1 cellular context compared by ENCODE assay signal in genomic region chr5:55988979-55989612, GRCh38.
TF ChIP-seq lines count a peak whose summit lies in the region.

No MANE protein-coding gene starts in this region.

TF ChIP-seq in SK-N-SH treated with all-trans-retinoic acid at 6 μM for 48 hours, 23 proteins besides CTCF, POLR2A, EP300 and RAD21 (continued from another document):
- TF ChIP-seq, protein P1, sequence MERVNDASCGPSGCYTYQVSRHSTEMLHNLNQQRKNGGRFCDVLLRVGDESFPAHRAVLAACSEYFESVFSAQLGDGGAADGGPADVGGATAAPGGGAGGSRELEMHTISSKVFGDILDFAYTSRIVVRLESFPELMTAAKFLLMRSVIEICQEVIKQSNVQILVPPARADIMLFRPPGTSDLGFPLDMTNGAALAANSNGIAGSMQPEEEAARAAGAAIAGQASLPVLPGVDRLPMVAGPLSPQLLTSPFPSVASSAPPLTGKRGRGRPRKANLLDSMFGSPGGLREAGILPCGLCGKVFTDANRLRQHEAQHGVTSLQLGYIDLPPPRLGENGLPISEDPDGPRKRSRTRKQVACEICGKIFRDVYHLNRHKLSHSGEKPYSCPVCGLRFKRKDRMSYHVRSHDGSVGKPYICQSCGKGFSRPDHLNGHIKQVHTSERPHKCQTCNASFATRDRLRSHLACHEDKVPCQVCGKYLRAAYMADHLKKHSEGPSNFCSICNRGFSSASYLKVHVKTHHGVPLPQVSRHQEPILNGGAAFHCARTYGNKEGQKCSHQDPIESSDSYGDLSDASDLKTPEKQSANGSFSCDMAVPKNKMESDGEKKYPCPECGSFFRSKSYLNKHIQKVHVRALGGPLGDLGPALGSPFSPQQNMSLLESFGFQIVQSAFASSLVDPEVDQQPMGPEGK (CRISPR knock-in tag; IDR thresholded peaks at IDR 0.05; ENCODE audit: borderline replicate concordance) = no peak
- TF ChIP-seq TCF4 (CRISPR knock-in tag; IDR thresholded peaks at IDR 0.05; ENCODE audit: borderline replicate concordance) (no peak), GLIS3 (CRISPR knock-in tag; IDR thresholded peaks at IDR 0.05) (no peak), TSHZ2 (CRISPR knock-in tag; IDR thresholded peaks at IDR 0.05) (no peak), BACH2 (CRISPR knock-in tag; IDR thresholded peaks at IDR 0.05; ENCODE audit: borderline replicate concordance) (no peak), ARNTL (CRISPR knock-in tag; IDR thresholded peaks at IDR 0.05; ENCODE audit: borderline replicate concordance, low read depth) (no peak)
